ENCODE assay signal across 8 cellular contexts in genomic region chr6:148342146-148343027, GRCh38. TPM values are rescaled to one million over a fixed set of nuclear protein-coding genes. Genes with fewer than 3 reads are reported as not detected.
DNase-seq lines count a peak whose midpoint lies in the region; ATAC-seq and TF ChIP-seq lines count a peak whose summit lies in the region.

Gene SASH1, plus strand, starts transcription at chr6:148342838. Its CDS starts 230 bp downstream, at chr6:148343068.

- CTCF ChIA-PET in activated B cell treated with CpG ODN at 0.5 μM for 24 hours (lab: Charles Lee), result no interaction called here

- peak within 1 kb of the TSS; percentile 76 for H3K4me3 Mint-ChIP-seq in activated B cell treated with CpG ODN at 0.5 μM for 24 hours
- H3K4me3 Mint-ChIP-seq in memory B cell, result peak within 1 kb of the TSS; percentile 79
- H3K4me3 Mint-ChIP-seq in stimulated activated naive CD8-positive, alpha-beta T cell treated with anti-CD3 and anti-CD28 coated beads, Interleukin-15, amount 100 ng/mL, for 72 hours, result peak within 1 kb of the TSS; percentile 74 to 81

- peak; percentile 30 for DNase-seq in NCI-H2029 (lab: John Stamatoyannopoulos, UW)
- no peak for DNase-seq in NCI-H2029 treated with DMSO at 0.1 percent for 48 hours (lab: John Stamatoyannopoulos, UW)
- peak; percentile 89 for DNase-seq in NCI-H146 (lab: John Stamatoyannopoulos, UW)
- DNase-seq in activated B cell treated with CpG ODN at 0.5 μM for 24 hours, result peak; percentile 21
- DNase-seq in epidermal melanocyte (ENCODE audit: insufficient read length, low spot score), result peak; percentile 82
- DNase-seq in memory B cell (ENCODE audit: low spot score in 2 of 2), result no peak
- DNase-seq in stimulated activated naive CD8-positive, alpha-beta T cell treated with anti-CD3 and anti-CD28 coated beads, Interleukin-15, amount 100 ng/mL, for 72 hours, result peak; percentile 17

- peaks cover 13% of the 10 kb centered on the region for H3K4me1 Mint-ChIP-seq in activated B cell treated with CpG ODN at 0.5 μM for 24 hours
- H3K4me1 Mint-ChIP-seq in memory B cell, result no peaks in the 10 kb centered on the region
- H3K4me1 Mint-ChIP-seq in stimulated activated naive CD8-positive, alpha-beta T cell treated with anti-CD3 and anti-CD28 coated beads, Interleukin-15, amount 100 ng/mL, for 72 hours, result peaks cover 9% of the 10 kb centered on the region

- H3K27ac Mint-ChIP-seq in activated B cell treated with CpG ODN at 0.5 μM for 24 hours (no peak within 1 kb of the TSS), memory B cell (no peak within 1 kb of the TSS)
- H3K27ac Mint-ChIP-seq in stimulated activated naive CD8-positive, alpha-beta T cell treated with anti-CD3 and anti-CD28 coated beads, Interleukin-15, amount 100 ng/mL, for 72 hours, result peak within 1 kb of the TSS in 1 of 2 donors; percentile 73

- peak; percentile 77 for ATAC-seq in HG02642 (IDR thresholded peaks at IDR 0.05; ENCODE audit: poor library complexity, unreplicated experiment)
- ATAC-seq in activated B cell treated with CpG ODN at 0.5 μM for 24 hours (ENCODE audit: low read depth), result peak; percentile 37
- ATAC-seq in memory B cell (ENCODE audit: low read depth), result no peak
- ATAC-seq in stimulated activated naive CD8-positive, alpha-beta T cell treated with anti-CD3 and anti-CD28 coated beads, Interleukin-15, amount 100 ng/mL, for 72 hours, result peak; percentile 67

- H3K27me3 Mint-ChIP-seq in activated B cell treated with CpG ODN at 0.5 μM for 24 hours (peaks cover 38% of the 10 kb centered on the region), memory B cell (peaks cover 4% of the 10 kb centered on the region)
- peaks cover 57% of the 10 kb centered on the region for H3K27me3 Mint-ChIP-seq in stimulated activated naive CD8-positive, alpha-beta T cell treated with anti-CD3 and anti-CD28 coated beads, Interleukin-15, amount 100 ng/mL, for 72 hours

- intact Hi-C loops in activated B cell treated with CpG ODN at 0.5 μM for 24 hours (cut with micrococcal nuclease), result no loop called here

- POLR2A ChIA-PET in activated B cell treated with CpG ODN at 0.5 μM for 24 hours (lab: Charles Lee), result no interaction called here

- TF ChIP-seq CTCF in activated B cell treated with CpG ODN at 0.5 μM for 24 hours (IDR thresholded peaks at IDR 0.05), result no peak

- H3K36me3 Mint-ChIP-seq in activated B cell treated with CpG ODN at 0.5 μM for 24 hours (ENCODE audit: low read depth), result no peaks in the 10 kb centered on the region
- H3K36me3 Mint-ChIP-seq in memory B cell, result no peaks in the 10 kb centered on the region

- H3K9me3 Mint-ChIP-seq in activated B cell treated with CpG ODN at 0.5 μM for 24 hours (no peaks in the 10 kb centered on the region), memory B cell (no peaks in the 10 kb centered on the region)
- no peaks in the 10 kb centered on the region for H3K9me3 Mint-ChIP-seq in stimulated activated naive CD8-positive, alpha-beta T cell treated with anti-CD3 and anti-CD28 coated beads, Interleukin-15, amount 100 ng/mL, for 72 hours

RNA-seq across cellular contexts. Expression of gene SASH1, which starts in this region (rescaled TPM):
- 0.39 and 0.49 TPM in 2 replicates for total RNA-seq in activated B cell treated with CpG ODN at 0.5 μM for 24 hours

Comparison
In these comparisons a context has a peak if more than half of its experiments do, and no peak if none do; other contexts are left out.
1. DNase-seq: peak in NCI-H2029 (single experiment), NCI-H146 (single experiment), epidermal melanocyte (single experiment) and stimulated activated naive CD8-positive, alpha-beta T cell treated with anti-CD3 and anti-CD28 coated beads, Interleukin-15, amount 100 ng/mL, for 72 hours (2 of 2); none in NCI-H2029 treated with DMSO at 0.1 percent for 48 hours (single experiment) and memory B cell (0 of 2).
2. Peak in DNase-seq and ATAC-seq in activated B cell treated with CpG ODN at 0.5 μM for 24 hours; RNA of the gene not detected or under 1 TPM.
3. Peak in every context shown above with its lines, with median percentiles within 50 percentile points of each other: H3K4me3 Mint-ChIP-seq.